10 cellular contexts compared by ENCODE assay signal in genomic region chr13:98451676-98452105, GRCh38.
A peak's percentile ranks its signal among the peaks of the same experiment; 100 is the strongest.
DNase-seq lines count a peak whose midpoint lies in the region; ATAC-seq, FAIRE-seq and TF ChIP-seq lines count a peak whose summit lies in the region.
"Had no signal": no experiment of that assay in that cellular context is flagged by ENCODE, and none has a peak within 500 bp of the region (broad histone marks: within the 10 kb centered on the region; RNA-seq: fewer than 3 reads in every experiment).

No MANE protein-coding gene starts in this region.

- H3K9ac ChIP-seq in kidney (ENCODE audit: low read length in 2 of 2), result no peak overlapping the region

- peaks cover 70% of the 10 kb centered on the region for H3K36me3 Mint-ChIP-seq in stimulated activated memory B cell treated with anti-CD40 and anti-IgM and Interleukin-4, amounts not matched to agents 10 μg/mL and 1 μg/mL and 100 μg/mL, for 72 hours

- peak; percentile 4 for DNase-seq in DMS53 (lab: John Stamatoyannopoulos, UW)
- DNase-seq in DMS53 treated with DMSO at 0.1 percent for 48 hours (lab: John Stamatoyannopoulos, UW; ENCODE audit: unreplicated experiment), result no peak
- peak in 3 of 4 donors; percentile 34 to 47 (median 41) for DNase-seq in body of pancreas
- DNase-seq in kidney, result peak; percentile 68
- no peak for DNase-seq in urothelium cell line (ENCODE audit: low spot score)

- H3K36me3 ChIP-seq in body of pancreas (replicated peaks in 1 of 2; ENCODE audit: insufficient read depth in 1 of 2, low read depth in 2 of 2) (peaks cover 11 to 14% of the 10 kb centered on the region in 2 donors), kidney (ENCODE audit: control insufficient read depth in 1 of 2, insufficient read depth in 2 of 2, low read length in 2 of 2) (peaks cover 11 to 32% of the 10 kb centered on the region in 2 donors)

- TF ChIP-seq CTCF in body of pancreas (IDR thresholded peaks at IDR 0.05), result no peak
- no peak for TF ChIP-seq CTCF in kidney (IDR thresholded peaks at IDR 0.05; ENCODE audit: borderline replicate concordance, extremely low read depth, insufficient read depth)

- no peak overlapping the region for H3K27ac ChIP-seq in body of pancreas
- H3K27ac ChIP-seq in kidney (ENCODE audit: low read depth in 2 of 2, low read length in 2 of 2), result no peak overlapping the region
- H3K27ac ChIP-seq: 22Rv1, hepatocyte had no signal

- H3K4me3 ChIP-seq in body of pancreas, result no peak overlapping the region
- H3K4me3 ChIP-seq in kidney (ENCODE audit: low read length in 2 of 2), result no peak overlapping the region
- H3K4me3 ChIP-seq: hepatocyte had no signal

- intact Hi-C loops in body of pancreas (cut with DNase I) (no loop called here), kidney (cut with DNase I) (no loop called here)

- H3K9me3 ChIP-seq in body of pancreas, result no peaks in the 10 kb centered on the region
- H3K9me3 ChIP-seq in kidney (ENCODE audit: control insufficient read depth in 1 of 2, low read length in 2 of 2), result no peaks in the 10 kb centered on the region

- TF ChIP-seq POLR2A in body of pancreas (IDR thresholded peaks at IDR 0.05), result no peak
- TF ChIP-seq POLR2A in GM18505 (IDR thresholded peaks at IDR 0.05; ENCODE audit: borderline replicate concordance, extremely low read depth, insufficient read depth, insufficient read length), result no peak

- ATAC-seq in body of pancreas (peak; percentile 16), GM18505 (IDR thresholded peaks at IDR 0.05; ENCODE audit: unreplicated experiment) (no peak), HG03159 (IDR thresholded peaks at IDR 0.05; ENCODE audit: unreplicated experiment) (no peak)
- ATAC-seq in stimulated activated memory B cell treated with anti-CD40 and anti-IgM and Interleukin-4, amounts not matched to agents 10 μg/mL and 1 μg/mL and 100 μg/mL, for 72 hours, result no peak

- peak overlapping the region; percentile 59 for H3K27ac Mint-ChIP-seq in stimulated activated memory B cell treated with anti-CD40 and anti-IgM and Interleukin-4, amounts not matched to agents 10 μg/mL and 1 μg/mL and 100 μg/mL, for 72 hours

- H3K9me3 Mint-ChIP-seq in stimulated activated memory B cell treated with anti-CD40 and anti-IgM and Interleukin-4, amounts not matched to agents 10 μg/mL and 1 μg/mL and 100 μg/mL, for 72 hours, result no peaks in the 10 kb centered on the region

- no peaks in the 10 kb centered on the region for H3K27me3 ChIP-seq in body of pancreas
- H3K27me3 ChIP-seq: hepatocyte had no signal

- H3K27me3 Mint-ChIP-seq in stimulated activated memory B cell treated with anti-CD40 and anti-IgM and Interleukin-4, amounts not matched to agents 10 μg/mL and 1 μg/mL and 100 μg/mL, for 72 hours, result no peaks in the 10 kb centered on the region

- H3K4me1 ChIP-seq in body of pancreas (peaks cover 10% of the 10 kb centered on the region), kidney (ENCODE audit: control insufficient read depth in 1 of 2, insufficient read depth in 1 of 2, low read depth in 1 of 2, low read length in 2 of 2) (peaks cover 4 to 6% of the 10 kb centered on the region in 2 donors)

- H3K4me1 Mint-ChIP-seq in stimulated activated memory B cell treated with anti-CD40 and anti-IgM and Interleukin-4, amounts not matched to agents 10 μg/mL and 1 μg/mL and 100 μg/mL, for 72 hours, result peaks cover 28% of the 10 kb centered on the region

- FAIRE-seq in kidney (lab: Jason Lieb, UNC), result no peak
- no peak for FAIRE-seq in urothelium cell line (lab: Jason Lieb, UNC)

- no peak overlapping the region for H3K4me3 Mint-ChIP-seq in stimulated activated memory B cell treated with anti-CD40 and anti-IgM and Interleukin-4, amounts not matched to agents 10 μg/mL and 1 μg/mL and 100 μg/mL, for 72 hours

- WGBS in body of pancreas, 2 donors, result 55 to 76% methylated on average over 4 to 13 of the region's 13 CpGs

Comparison
In these comparisons a context has a peak if more than half of its experiments do, and no peak if none do; other contexts are left out.
1. DNase-seq: peak in DMS53 (single experiment), body of pancreas (3 of 4) and kidney (single experiment); none in DMS53 treated with DMSO at 0.1 percent for 48 hours (single experiment) and urothelium cell line (single experiment).